ENCODE assay signal across 10 cellular contexts in genomic region chr15:96336643-96337353, GRCh38. TPM values are rescaled to one million over a fixed set of nuclear protein-coding genes. Genes with fewer than 3 reads are reported as not detected.
DNase-seq lines count a peak whose midpoint lies in the region; ATAC-seq, FAIRE-seq and TF ChIP-seq lines count a peak whose summit lies in the region.
"Had no signal": no experiment of that assay in that cellular context is flagged by ENCODE, and none has a peak within 500 bp of the region (broad histone marks: within the 10 kb centered on the region; RNA-seq: fewer than 3 reads in every experiment).

No MANE protein-coding gene starts in this region.

- TF ChIP-seq POLR2A in K562 (conservative IDR thresholded peaks at IDR 0.05), result no peak

- H4K20me1 ChIP-seq in K562 (replicated peaks; ENCODE audit: control insufficient read depth, insufficient read depth, low read length), result peaks cover 24% of the 10 kb centered on the region

- peaks cover 97% of the 10 kb centered on the region for H3K27me3 ChIP-seq in HUES48 (ENCODE audit: control insufficient read depth, insufficient read depth, low read length)
- no peaks in the 10 kb centered on the region for H3K27me3 ChIP-seq in K562 (ENCODE audit: control insufficient read depth in 2 of 2, insufficient read depth in 2 of 2, low read length in 2 of 2)
- peaks cover 0 to 4% (median 0%) of the 10 kb centered on the region in 5 donors for H3K27me3 ChIP-seq in subcutaneous abdominal adipose tissue (ENCODE audit: control insufficient read depth in 5 of 5, insufficient read depth in 4 of 5, low read length in 5 of 5)

- H3K4me1 ChIP-seq in HUES48 (ENCODE audit: control insufficient read depth, insufficient read depth, low read length) (peaks cover 72% of the 10 kb centered on the region), K562 (replicated peaks in 1 of 2; ENCODE audit: control insufficient read depth in 2 of 2, insufficient read depth in 2 of 2, low read length in 2 of 2) (peaks cover 26 to 36% of the 10 kb centered on the region in 2 experiments), subcutaneous abdominal adipose tissue (ENCODE audit: control insufficient read depth in 5 of 5, insufficient read depth in 5 of 5, low read length in 5 of 5) (peaks cover 10 to 70% (median 60%) of the 10 kb centered on the region in 5 donors)

- peak overlapping the region; percentile 0; the same call in 1 of the 2 replicates for H2AFZ ChIP-seq in K562 (ENCODE audit: low read depth, low read length)

- intact Hi-C loops in K562 (cut with micrococcal nuclease), result loop anchor here (10.0 kb wide), 2 partner anchors 148 to 1052 kb away; no protein-coding TSS in a partner anchor

- 3% methylated on average over 9 of the region's 9 CpGs for WGBS in K562 (ENCODE audit: insufficient coverage, low coverage, missing lambda C conversion rate)

- H3K79me2 ChIP-seq in K562 (ENCODE audit: control insufficient read depth, insufficient read depth, low read length), result peaks cover 99% of the 10 kb centered on the region

- H3K9ac ChIP-seq in HUES48 (ENCODE audit: low read depth, low read length), result no peak overlapping the region
- peak overlapping the region; percentile 88 to 89; a peak in 3 of 4 replicates for H3K9ac ChIP-seq in K562 (ENCODE audit: insufficient read depth in 1 of 2, low read depth in 2 of 2, low read length in 2 of 2)
- peak overlapping the region; percentile 53 to 81 (median 69) for H3K9ac ChIP-seq in subcutaneous abdominal adipose tissue (ENCODE audit: low read length in 5 of 5)

- H3K9me3 ChIP-seq in HUES48 (ENCODE audit: control insufficient read depth, insufficient read depth, low read length) (no peaks in the 10 kb centered on the region), K562 (replicated peaks; ENCODE audit: control insufficient read depth, insufficient read depth, low read depth, low read length) (peaks cover 2% of the 10 kb centered on the region; the same call in 1 of the 2 replicates), subcutaneous abdominal adipose tissue (ENCODE audit: control insufficient read depth in 5 of 5, low read length in 5 of 5) (no peaks in the 10 kb centered on the region)

- H3K27ac ChIP-seq in HUES48 (ENCODE audit: low read depth, low read length), result no peak overlapping the region
- peak overlapping the region; percentile 58 for H3K27ac ChIP-seq in K562 (ENCODE audit: extremely low read depth, low read depth, low read length)
- peak overlapping the region; percentile 90 for H3K27ac ChIP-seq in subcutaneous abdominal adipose tissue (ENCODE audit: low read depth, low read length)

- CTCF ChIA-PET in K562 (lab: Yijun Ruan, JAX; ENCODE audit: low intra/inter-chr PET ratio), result no interaction called here

- TF ChIP-seq CTCF in K562 (IDR thresholded peaks at IDR 0.05 in 2 of 3, conservative IDR thresholded peaks at IDR 0.05 in 1 of 3; ENCODE audit: insufficient read depth in 2 of 3, low read depth in 1 of 3, low read length in 3 of 3), result no peak

- no peak for TF ChIP-seq EP300 in K562 (IDR thresholded peaks at IDR 0.05; ENCODE audit: low read length)

- ATAC-seq in K562 (peak; percentile 27), left lobe of liver (peak; percentile 53)
- ATAC-seq: stimulated activated effector memory CD8-positive, alpha-beta T cell treated with anti-CD3 and anti-CD28 coated beads, Interleukin-12 subunit alpha, Interleukin-12 subunit beta, amount 100 ng/mL, for 72 hours had no signal

- BruUV-seq in K562 (replicated peaks; lab: Mats Ljungman, UMichigan), result no TSS peak

- no peaks in the 10 kb centered on the region for H3K36me3 ChIP-seq in HUES48 (ENCODE audit: control insufficient read depth, insufficient read depth, low read length)
- H3K36me3 ChIP-seq in K562 (ENCODE audit: control insufficient read depth, insufficient read depth, low read length), result peaks cover 77% of the 10 kb centered on the region
- H3K36me3 ChIP-seq in subcutaneous abdominal adipose tissue (ENCODE audit: control insufficient read depth in 5 of 5, insufficient read depth in 5 of 5, low read length in 5 of 5), result peaks cover 0 to 21% (median 7%) of the 10 kb centered on the region in 5 donors

- FAIRE-seq in K562 (lab: Jason Lieb, UNC), result peak; percentile 60

- in situ Hi-C loops in K562 (cut with MboI), result loop anchor here (10.0 to 25.0 kb wide), 2 partner anchors 412 to 901 kb away; no protein-coding TSS in a partner anchor

- POLR2A ChIA-PET in K562 (lab: Yijun Ruan, JAX), result interaction anchor here (1.0 to 3.7 kb wide), 5 partner anchors 9 to 223 kb away, joined by 3 to 13 read pairs (median 3); no protein-coding TSS in a partner anchor

- TF ChIP-seq RAD21 in K562 (CRISPR knock-in tag; conservative IDR thresholded peaks at IDR 0.05 in 1 of 2, IDR thresholded peaks at IDR 0.05 in 1 of 2), result no peak

- DNase-seq in K562 (ENCODE audit: extremely low read depth in 1 of 4, low spot score in 3 of 4), result peak in 1 of 4 experiments; percentile 48
- DNase-seq in left lobe of liver (ENCODE audit: low spot score), result peak; percentile 54
- DNase-seq in activated naive CD4-positive, alpha-beta T cell treated with anti-CD3 and anti-CD28 coated beads, Interleukin-2, amount 50 U/mL, for 16 hours, result no peak
- DNase-seq in activated naive CD4-positive, alpha-beta T cell (lab: John Stamatoyannopoulos, UW), result no peak
- DNase-seq in anterior cingulate cortex (lab: John Stamatoyannopoulos, UW), result no peak
- DNase-seq: activated CD4-positive, alpha-beta T cell treated with anti-CD3 and anti-CD28 coated beads for 48 hours; hypothalamus had no signal

- no peaks in the 10 kb centered on the region for H3K9me1 ChIP-seq in K562 (ENCODE audit: control insufficient read depth, insufficient read depth, low read length)

- peak overlapping the region; percentile 92 for H3K4me2 ChIP-seq in K562 (ENCODE audit: insufficient read depth, low read length)

- H3K4me3 ChIP-seq in HUES48 (ENCODE audit: low read depth, low read length) (peak overlapping the region; percentile 35; the same call in 1 of the 2 replicates), K562 (peak overlapping the region; percentile 71), subcutaneous abdominal adipose tissue (ENCODE audit: low read depth in 1 of 5, low read length in 5 of 5) (peak overlapping the region; percentile 69 to 96 (median 92))

TF ChIP-seq in K562, 482 proteins besides CTCF, POLR2A, EP300 and RAD21 (continues in another document):
- TF ChIP-seq DEAF1 (CRISPR knock-in tag; IDR thresholded peaks at IDR 0.05), result no peak

RNA-seq across cellular contexts. Expression of gene NR2F2, which starts 6.3 kb away (rescaled TPM):
- total RNA-seq in K562 (2011; cell fraction: chromatin; rRNA removed; ENCODE audit: low replicate concordance), result 16.8 and 21.5 TPM in 2 replicates
- 10.5 and 13.2 TPM in 2 replicates for total RNA-seq in K562 (2011; cell fraction: nucleolus; rRNA removed)
- total RNA-seq in K562 (2011; cell fraction: nucleoplasm; rRNA removed), result 14.2 and 23.5 TPM in 2 replicates
- total RNA-seq in K562 (2014; rRNA removed) (6.8 and 8.3 TPM in 2 replicates), K562 (2014; rRNA removed; fragmentation: Illumina TruSeq; extraction: Trizol) (8.3 and 9.9 TPM in 2 replicates), K562 (2015; rRNA removed; fragmentation: Illumina TruSeq; extraction: Trizol) (11.9 and 13.1 TPM in 2 replicates), K562 (2021) (49.7 and 51.8 TPM in 2 replicates), left lobe of liver (37.0 TPM)
- polyA plus RNA-seq in K562 (2011; rRNA removed) (6.0 and 10.9 TPM in 2 replicates), K562 (2014; fragmentation: Illumina TruSeq; extraction: Trizol) (41.0 and 41.5 TPM in 2 replicates), K562 (2014; fragmentation: Nextera tagmentation; extraction: Ambion mirVana) (10 to 100 TPM in 1 of 2 experiments, 1 to 10 TPM in 1; 9.7 to 11.1 TPM), K562 (2014; rRNA removed) (21.8 and 24.2 TPM in 2 replicates)
- polyA plus RNA-seq in K562 (2011; cell fraction: cytosol; rRNA removed), result 7.7 and 13.7 TPM in 2 replicates
- 11.9 and 16.2 TPM in 2 replicates for polyA plus RNA-seq in K562 (2011; cell fraction: nucleus; rRNA removed)
- polyA plus RNA-seq in K562 (2012), result 35.3 and 71.0 TPM in 2 replicates
- polyA minus RNA-seq in K562 (2011; rRNA and poly(A)+ RNA removed), result 5.4 TPM in 2 replicates
- polyA minus RNA-seq in K562 (2011; cell fraction: cytosol; rRNA and poly(A)+ RNA removed), result 17.7 and 27.6 TPM in 2 replicates
- 9.8 and 9.9 TPM in 2 replicates for polyA minus RNA-seq in K562 (2011; cell fraction: nucleus; rRNA and poly(A)+ RNA removed)

Comparison
In these comparisons a context has a peak if more than half of its experiments do, and no peak if none do; other contexts are left out.
1. H3K4me3 ChIP-seq: peak in every context shown above with its lines; median percentile 92 in subcutaneous abdominal adipose tissue; 71 in K562; 35 in HUES48.